In the genomic region with DNA sequence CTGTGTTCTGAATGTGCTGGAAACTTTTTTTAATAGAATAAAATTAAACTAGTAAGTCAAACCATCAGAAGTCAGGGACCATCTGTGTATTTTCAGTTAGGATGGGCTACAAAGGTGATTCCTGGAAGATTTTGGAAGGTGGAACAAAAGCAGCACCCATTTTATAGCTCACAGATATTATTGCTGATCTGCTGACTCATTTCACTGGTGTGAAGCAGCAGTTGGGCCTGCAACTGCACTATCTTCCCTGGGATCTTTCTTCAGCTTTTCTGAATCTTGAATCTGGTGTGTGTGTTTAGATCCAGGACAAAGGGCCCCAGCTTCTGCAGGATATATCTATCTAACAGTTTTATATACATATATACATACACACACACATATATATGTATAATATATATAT, we compare ENCODE assay signal across 17 cellular contexts. TPM values are rescaled to one million over a fixed set of nuclear protein-coding genes. Genes with fewer than 3 reads are reported as not detected.
DNase-seq lines count a peak whose midpoint lies in the region; ATAC-seq, FAIRE-seq and TF ChIP-seq lines count a peak whose summit lies in the region.
"Had no signal": no experiment of that assay in that cellular context is flagged by ENCODE, and none has a peak within 500 bp of the region (broad histone marks: within the 10 kb centered on the region; RNA-seq: fewer than 3 reads in every experiment).

No MANE protein-coding gene starts in this region.

- H3K36me3 ChIP-seq in Loucy (ENCODE audit: insufficient read depth, low read length): no peaks in the 10 kb centered on the region
- H3K36me3 ChIP-seq in K562 (ENCODE audit: control insufficient read depth, insufficient read depth, low read length): no peaks in the 10 kb centered on the region

- TF ChIP-seq POLR2A in NB4 (IDR thresholded peaks at IDR 0.05; ENCODE audit: extremely low read depth, insufficient read length): no peak
- no peak for TF ChIP-seq POLR2A in K562 (conservative IDR thresholded peaks at IDR 0.05)

- H3K4me2 ChIP-seq in Loucy (ENCODE audit: low read depth, low read length, poor library complexity, severe bottlenecking) (no peak overlapping the region), K562 (ENCODE audit: insufficient read depth, low read length) (no peak overlapping the region)

- in situ Hi-C loops in K562 (cut with MboI) (no loop called here), KBM-7 (cut with MboI; ENCODE audit: low pct_unique_long_range_greater_than_20kb, low sequenced_read_pairs) (no loop called here)

- FAIRE-seq in K562 (lab: Jason Lieb, UNC): no peak
- FAIRE-seq: A204.1, GM12878, GM19239, H1, HTR-8/SVneo had no signal

- H3K79me2 ChIP-seq in Loucy (ENCODE audit: insufficient read depth, low read length) (no peaks in the 10 kb centered on the region), K562 (ENCODE audit: control insufficient read depth, insufficient read depth, low read length) (no peaks in the 10 kb centered on the region)

- H3K9me2 ChIP-seq in Loucy (replicated peaks; ENCODE audit: low read depth, low read length): no peaks in the 10 kb centered on the region

- H3K9ac ChIP-seq in Loucy (ENCODE audit: low read depth, low read length, poor library complexity, severe bottlenecking) (no peak overlapping the region), K562 (ENCODE audit: insufficient read depth in 1 of 2, low read depth in 2 of 2, low read length in 2 of 2) (no peak overlapping the region)

- DNase-seq in NB4 (ENCODE audit: low read depth) (peak; percentile 16), K562 (ENCODE audit: extremely low read depth in 1 of 4, low spot score in 3 of 4) (no peak), DMS53 (lab: John Stamatoyannopoulos, UW) (no peak), KBM-7 (no peak)
- DNase-seq: ACHN; CD4-positive, alpha-beta memory T cell; DMS153; DMS79 treated with DMSO at 0.1 percent for 48 hours; H9; IMR-90 had no signal

- no peak for TF ChIP-seq EP300 in K562 (IDR thresholded peaks at IDR 0.05; ENCODE audit: low read length)

- peaks cover 2% of the 10 kb centered on the region; the same call in 1 of the 2 replicates for H3K9me3 ChIP-seq in Loucy (ENCODE audit: insufficient read depth, low read depth, low read length)
- no peaks in the 10 kb centered on the region for H3K9me3 ChIP-seq in K562 (replicated peaks; ENCODE audit: control insufficient read depth, insufficient read depth, low read depth, low read length)

- H4K20me1 ChIP-seq in Loucy (ENCODE audit: insufficient read depth, low read length, poor library complexity, severe bottlenecking) (no peaks in the 10 kb centered on the region), K562 (replicated peaks; ENCODE audit: control insufficient read depth, insufficient read depth, low read length) (no peaks in the 10 kb centered on the region)

- H3K9me1 ChIP-seq in K562 (ENCODE audit: control insufficient read depth, insufficient read depth, low read length): no peaks in the 10 kb centered on the region

- no peak overlapping the region for H3K4me3 ChIP-seq in Loucy (ENCODE audit: low read length, poor library complexity, severe bottlenecking)
- no peak overlapping the region for H3K4me3 ChIP-seq in NB4 (ENCODE audit: low read depth, low read length)
- no peak overlapping the region for H3K4me3 ChIP-seq in K562
- H3K4me3 ChIP-seq: GM12878 had no signal

- CTCF ChIA-PET in K562 (lab: Yijun Ruan, JAX; ENCODE audit: low intra/inter-chr PET ratio): no interaction called here

- TF ChIP-seq RAD21 in K562 (CRISPR knock-in tag; conservative IDR thresholded peaks at IDR 0.05 in 1 of 2, IDR thresholded peaks at IDR 0.05 in 1 of 2): no peak

- H3K27ac ChIP-seq in K562 (ENCODE audit: extremely low read depth, low read depth, low read length): no peak overlapping the region

- ATAC-seq in K562 (no peak), GM18870 (IDR thresholded peaks at IDR 0.05; ENCODE audit: unreplicated experiment) (no peak)
- ATAC-seq: GM12878 had no signal

- H3K4me1 ChIP-seq in Loucy (ENCODE audit: insufficient read depth, low read length, poor library complexity, severe bottlenecking) (peaks cover 4% of the 10 kb centered on the region), K562 (replicated peaks in 1 of 2; ENCODE audit: control insufficient read depth in 2 of 2, insufficient read depth in 2 of 2, low read length in 2 of 2) (no peaks in the 10 kb centered on the region)

- H3K27me3 ChIP-seq in Loucy (ENCODE audit: insufficient read depth, low read length, poor library complexity, severe bottlenecking) (no peaks in the 10 kb centered on the region), K562 (ENCODE audit: control insufficient read depth in 2 of 2, insufficient read depth in 2 of 2, low read length in 2 of 2) (peaks cover 7 to 15% of the 10 kb centered on the region in 2 experiments; a peak in 3 of 5 replicates)

- BruUV-seq in K562 (replicated peaks; lab: Mats Ljungman, UMichigan): no TSS peak

- no peaks in the 10 kb centered on the region for H3F3A ChIP-seq in Loucy (ENCODE audit: low read depth)

- no peak for TF ChIP-seq CTCF in Loucy (conservative IDR thresholded peaks at IDR 0.05; ENCODE audit: low read length)
- TF ChIP-seq CTCF in NB4 (IDR thresholded peaks at IDR 0.05; ENCODE audit: low read depth, low read length): no peak
- no peak for TF ChIP-seq CTCF in K562 (IDR thresholded peaks at IDR 0.05 in 2 of 3, conservative IDR thresholded peaks at IDR 0.05 in 1 of 3; ENCODE audit: insufficient read depth in 2 of 3, low read depth in 1 of 3, low read length in 3 of 3)

- peak overlapping the region; percentile 34; the same call in 1 of the 2 replicates for H2AFZ ChIP-seq in Loucy (ENCODE audit: low read length)
- H2AFZ ChIP-seq in K562 (ENCODE audit: low read depth, low read length): no peak overlapping the region

- POLR2A ChIA-PET in K562 (lab: Yijun Ruan, JAX): no interaction called here

- intact Hi-C loops in K562 (cut with micrococcal nuclease): loop anchor here (10.0 kb wide), 1 partner anchor 1564 kb away; no protein-coding TSS in a partner anchor

TF ChIP-seq in K562, 482 proteins besides CTCF, POLR2A, EP300 and RAD21 (continues in another document):
- TF ChIP-seq MAFK (IDR thresholded peaks at IDR 0.05; ENCODE audit: low read length) (peak; percentile 12; the same call in 1 of the 2 replicates), C11orf30 (IDR thresholded peaks at IDR 0.05; ENCODE audit: low read depth) (peak; percentile 56), SNRNP70 (optimal IDR thresholded peaks at IDR 0.05; ENCODE audit: low read depth, low read length) (no peak), TAL1 (IDR thresholded peaks at IDR 0.05) (no peak), CBX2 (IDR thresholded peaks at IDR 0.05; ENCODE audit: insufficient read depth, low read length, poor library complexity, severe bottlenecking) (no peak), NFE2 (IDR thresholded peaks at IDR 0.05; ENCODE audit: low read depth) (peak; percentile 87)
- TF ChIP-seq, protein P1, sequence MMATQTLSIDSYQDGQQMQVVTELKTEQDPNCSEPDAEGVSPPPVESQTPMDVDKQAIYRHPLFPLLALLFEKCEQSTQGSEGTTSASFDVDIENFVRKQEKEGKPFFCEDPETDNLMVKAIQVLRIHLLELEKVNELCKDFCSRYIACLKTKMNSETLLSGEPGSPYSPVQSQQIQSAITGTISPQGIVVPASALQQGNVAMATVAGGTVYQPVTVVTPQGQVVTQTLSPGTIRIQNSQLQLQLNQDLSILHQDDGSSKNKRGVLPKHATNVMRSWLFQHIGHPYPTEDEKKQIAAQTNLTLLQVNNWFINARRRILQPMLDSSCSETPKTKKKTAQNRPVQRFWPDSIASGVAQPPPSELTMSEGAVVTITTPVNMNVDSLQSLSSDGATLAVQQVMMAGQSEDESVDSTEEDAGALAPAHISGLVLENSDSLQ (IDR thresholded peaks at IDR 0.05): no peak
- TF ChIP-seq, protein P2, sequence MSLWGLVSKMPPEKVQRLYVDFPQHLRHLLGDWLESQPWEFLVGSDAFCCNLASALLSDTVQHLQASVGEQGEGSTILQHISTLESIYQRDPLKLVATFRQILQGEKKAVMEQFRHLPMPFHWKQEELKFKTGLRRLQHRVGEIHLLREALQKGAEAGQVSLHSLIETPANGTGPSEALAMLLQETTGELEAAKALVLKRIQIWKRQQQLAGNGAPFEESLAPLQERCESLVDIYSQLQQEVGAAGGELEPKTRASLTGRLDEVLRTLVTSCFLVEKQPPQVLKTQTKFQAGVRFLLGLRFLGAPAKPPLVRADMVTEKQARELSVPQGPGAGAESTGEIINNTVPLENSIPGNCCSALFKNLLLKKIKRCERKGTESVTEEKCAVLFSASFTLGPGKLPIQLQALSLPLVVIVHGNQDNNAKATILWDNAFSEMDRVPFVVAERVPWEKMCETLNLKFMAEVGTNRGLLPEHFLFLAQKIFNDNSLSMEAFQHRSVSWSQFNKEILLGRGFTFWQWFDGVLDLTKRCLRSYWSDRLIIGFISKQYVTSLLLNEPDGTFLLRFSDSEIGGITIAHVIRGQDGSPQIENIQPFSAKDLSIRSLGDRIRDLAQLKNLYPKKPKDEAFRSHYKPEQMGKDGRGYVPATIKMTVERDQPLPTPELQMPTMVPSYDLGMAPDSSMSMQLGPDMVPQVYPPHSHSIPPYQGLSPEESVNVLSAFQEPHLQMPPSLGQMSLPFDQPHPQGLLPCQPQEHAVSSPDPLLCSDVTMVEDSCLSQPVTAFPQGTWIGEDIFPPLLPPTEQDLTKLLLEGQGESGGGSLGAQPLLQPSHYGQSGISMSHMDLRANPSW (CRISPR knock-in tag; IDR thresholded peaks at IDR 0.05): no peak

RNA-seq across cellular contexts. Expression of a gene that starts 35.6 kb away (rescaled TPM):
- not detected in 2 replicates for total RNA-seq in K562 (2011; cell fraction: chromatin; rRNA removed; ENCODE audit: low replicate concordance)
- total RNA-seq in K562 (2011; cell fraction: nucleolus; rRNA removed): 0.13 TPM in 1 of 2 replicates, not detected in the other
- total RNA-seq in K562 (2011; cell fraction: nucleoplasm; rRNA removed): not detected in 2 replicates
- not detected in 2 replicates for total RNA-seq in K562 (2014; rRNA removed)
- total RNA-seq in K562 (2014; rRNA removed; fragmentation: Illumina TruSeq; extraction: Trizol): not detected in 2 replicates
- total RNA-seq in K562 (2015; rRNA removed; fragmentation: Illumina TruSeq; extraction: Trizol): not detected in 2 replicates
- total RNA-seq in K562 (2021): 0.07 and 0.13 TPM in 2 replicates
- not detected in 2 replicates for polyA plus RNA-seq in K562 (2011; rRNA removed)
- not detected in 2 replicates for polyA plus RNA-seq in K562 (2011; cell fraction: cytosol; rRNA removed)
- 0.03 TPM in 1 of 2 replicates, not detected in the other for polyA plus RNA-seq in K562 (2011; cell fraction: nucleus; rRNA removed)
- polyA plus RNA-seq in K562 (2012): 0.01 and 0.03 TPM in 2 replicates
- polyA plus RNA-seq in K562 (2014; fragmentation: Illumina TruSeq; extraction: Trizol): 0.19 TPM in 1 of 2 replicates, not detected in the other
- not detected for polyA plus RNA-seq in K562 (2014; fragmentation: Nextera tagmentation; extraction: Ambion mirVana)
- not detected in 2 replicates for polyA plus RNA-seq in K562 (2014; rRNA removed)
- polyA minus RNA-seq in K562 (2011; rRNA and poly(A)+ RNA removed): not detected in 2 replicates
- polyA minus RNA-seq in K562 (2011; cell fraction: cytosol; rRNA and poly(A)+ RNA removed): not detected in 2 replicates
- polyA minus RNA-seq in K562 (2011; cell fraction: nucleus; rRNA and poly(A)+ RNA removed): 0.11 TPM in 1 of 2 replicates, not detected in the other
